8 cellular contexts compared by ENCODE assay signal in genomic region chr7:74479961-74480829, GRCh38. TPM values are rescaled to one million over a fixed set of nuclear protein-coding genes. Genes with fewer than 3 reads are reported as not detected.
DNase-seq lines count a peak whose midpoint lies in the region; ATAC-seq and TF ChIP-seq lines count a peak whose summit lies in the region.

No MANE protein-coding gene starts in this region.

- DNase-seq in ELF-1 (ENCODE audit: low read depth, low spot score), result peak; percentile 86
- DNase-seq in epithelial cell of proximal tubule (ENCODE audit: low read depth), result no peak
- peak; percentile 93 for DNase-seq in mesenteric fat pad (ENCODE audit: low spot score)
- peak; percentile 79 for DNase-seq in transverse colon
- no peak for DNase-seq in CD4-positive, alpha-beta memory T cell

- no peaks in the 10 kb centered on the region for H3K36me3 ChIP-seq in transverse colon
- no peaks in the 10 kb centered on the region for H3K36me3 ChIP-seq in CD4-positive, alpha-beta memory T cell (ENCODE audit: insufficient read depth, low read length)

- H3K27ac ChIP-seq in transverse colon, result peak overlapping the region; percentile 81 to 91 (median 90)
- no peak overlapping the region for H3K27ac ChIP-seq in CD4-positive, alpha-beta memory T cell (ENCODE audit: low read depth, low read length)

- no peak overlapping the region for H3K4me3 Mint-ChIP-seq in CD4-positive, alpha-beta memory T cell

- H3K27me3 Mint-ChIP-seq in CD4-positive, alpha-beta memory T cell, result peaks cover 1 to 3% of the 10 kb centered on the region in 2 donors

- H3K9me3 Mint-ChIP-seq in CD4-positive, alpha-beta memory T cell, result no peaks in the 10 kb centered on the region

- no peaks in the 10 kb centered on the region for H3K27me3 ChIP-seq in transverse colon
- no peaks in the 10 kb centered on the region for H3K27me3 ChIP-seq in CD4-positive, alpha-beta memory T cell (ENCODE audit: insufficient read depth, low read length)

- no peaks in the 10 kb centered on the region for H3K9me3 ChIP-seq in transverse colon
- H3K9me3 ChIP-seq in CD4-positive, alpha-beta memory T cell (ENCODE audit: control insufficient read depth in 1 of 2, low read length in 2 of 2), result no peaks in the 10 kb centered on the region

- TF ChIP-seq EP300 in transverse colon (IDR thresholded peaks at IDR 0.05; ENCODE audit: low read depth), result peak; percentile 79

- intact Hi-C loops in transverse colon (cut with DNase I; ENCODE audit: low total_unique reads), result no loop called here
- intact Hi-C loops in CD4-positive, alpha-beta memory T cell (cut with micrococcal nuclease), result no loop called here

- in situ Hi-C loops in transverse colon (cut with MboI; ENCODE audit: low pct_ligation_motif_present in 1 of 4, low pct_unique_long_range_greater_than_20kb in 1 of 4, low sequenced_read_pairs in 3 of 4), result no loop called here

- peaks cover 53 to 77% (median 70%) of the 10 kb centered on the region in 4 donors for H3K4me1 ChIP-seq in transverse colon
- H3K4me1 ChIP-seq in CD4-positive, alpha-beta memory T cell (ENCODE audit: insufficient read depth, low read length), result no peaks in the 10 kb centered on the region

- 19 to 53% methylated on average over 6 to 37 of the region's 40 CpGs for WGBS in transverse colon (ENCODE audit: low coverage in 1 of 2), 2 donors

- peak; percentile 44 for TF ChIP-seq POLR2A in transverse colon (IDR thresholded peaks at IDR 0.05)

- no peaks in the 10 kb centered on the region for H3K36me3 Mint-ChIP-seq in CD4-positive, alpha-beta memory T cell

- TF ChIP-seq CTCF in epithelial cell of proximal tubule (conservative IDR thresholded peaks at IDR 0.05; ENCODE audit: low read depth, low read length) (no peak), transverse colon (IDR thresholded peaks at IDR 0.05) (no peak)

- CTCF ChIA-PET in CD4-positive, alpha-beta memory T cell (lab: Charles Lee; ENCODE audit: partially characterized antibody), result no interaction called here

- H3K27ac Mint-ChIP-seq in CD4-positive, alpha-beta memory T cell, result no peak overlapping the region

- POLR2A ChIA-PET in CD4-positive, alpha-beta memory T cell (lab: Charles Lee; ENCODE audit: partially characterized antibody), result no interaction called here

- ATAC-seq in GM19455 (IDR thresholded peaks at IDR 0.05; ENCODE audit: unreplicated experiment) (no peak), GM21737 (IDR thresholded peaks at IDR 0.05; ENCODE audit: unreplicated experiment) (no peak)

- H3K4me1 Mint-ChIP-seq in CD4-positive, alpha-beta memory T cell, result peaks cover 0 to 5% (median under 1%) of the 10 kb centered on the region in 4 donors

- H3K4me3 ChIP-seq in epithelial cell of proximal tubule (ENCODE audit: low read depth, low read length), result peak overlapping the region; percentile 58
- H3K4me3 ChIP-seq in transverse colon, result peak overlapping the region in 3 of 4 donors; percentile 19 to 45 (median 34)
- H3K4me3 ChIP-seq in CD4-positive, alpha-beta memory T cell (ENCODE audit: low read length in 2 of 2), result no peak overlapping the region

TF ChIP-seq in PFSK-1, 5 proteins besides CTCF, POLR2A, EP300 and RAD21:
- TF ChIP-seq TAF1 (IDR thresholded peaks at IDR 0.05; ENCODE audit: borderline replicate concordance, insufficient read depth, low read length) (no peak), SIN3A (IDR thresholded peaks at IDR 0.05; ENCODE audit: borderline replicate concordance, insufficient read depth, low read length) (peak; percentile 46; the same call in 1 of the 2 replicates), FOXP2 (optimal IDR thresholded peaks at IDR 0.05; ENCODE audit: borderline replicate concordance, extremely low read depth, extremely low read length, insufficient read depth) (peak; percentile 28), REST (IDR thresholded peaks at IDR 0.05; ENCODE audit: insufficient read depth in 1 of 2, low read depth in 2 of 2, low read length in 2 of 2) (no peak), POLR2AphosphoS5 (IDR thresholded peaks at IDR 0.05; ENCODE audit: low read depth, low read length) (no peak; the same call in 1 of the 2 replicates)

RNA-seq across cellular contexts. Expression of gene GTF2IRD1, which starts 26.5 kb away (rescaled TPM):
- polyA plus RNA-seq in PFSK-1 (2012; ENCODE audit: insufficient read length, low read depth), result 37.0 TPM
- total RNA-seq in epithelial cell of proximal tubule, result 23.8 and 28.0 TPM in 2 replicates
- total RNA-seq in mesenteric fat pad, result 17.3 TPM
- 10 to 100 TPM in 3 of 4 donors, 1 to 10 TPM in 1; 4.6 to 22.4 (median 14.7) TPM for total RNA-seq in transverse colon
- total RNA-seq in CD4-positive, alpha-beta memory T cell, result 1 to 10 TPM; 8.6 to 8.8 TPM
- under 1 TPM; 0.30 to 0.81 TPM for polyA plus RNA-seq in CD4-positive, alpha-beta memory T cell

Comparison
In these comparisons a context has a peak if more than half of its experiments do, and no peak if none do; other contexts are left out.
1. DNase-seq: peak in ELF-1 (single experiment), mesenteric fat pad (single experiment) and transverse colon (single experiment); none in epithelial cell of proximal tubule (single experiment) and CD4-positive, alpha-beta memory T cell (0 of 5).
2. H3K4me3 ChIP-seq: peak in epithelial cell of proximal tubule (single experiment) and transverse colon (3 of 4); none in CD4-positive, alpha-beta memory T cell (0 of 2).